Comparison of ENCODE assay signal across 21 cellular contexts in the genomic region with DNA sequence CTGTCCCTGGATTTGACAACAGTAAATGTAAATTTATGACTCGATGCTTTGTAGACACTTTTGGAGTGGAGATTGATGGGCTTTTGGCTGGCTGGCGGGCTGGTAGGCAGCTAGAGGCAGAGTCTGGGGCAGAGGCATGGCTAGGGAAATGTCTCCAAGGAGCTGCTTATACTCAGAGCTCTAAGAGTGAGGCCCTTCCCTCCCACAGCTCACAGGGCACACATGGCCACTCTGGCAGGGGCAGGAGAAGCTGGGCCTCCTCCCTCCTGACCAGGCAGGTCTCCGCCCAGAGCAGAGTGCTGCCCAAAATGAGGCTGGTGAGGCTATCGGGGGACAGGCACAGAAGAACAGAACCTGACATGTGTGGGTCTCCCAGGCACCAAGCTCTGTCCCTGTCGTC.
A peak's percentile ranks its signal among the peaks of the same experiment; 100 is the strongest.
DNase-seq lines count a peak whose midpoint lies in the region; ATAC-seq, FAIRE-seq and TF ChIP-seq lines count a peak whose summit lies in the region.
"Had no signal": no experiment of that assay in that cellular context is flagged by ENCODE, and none has a peak within 500 bp of the region (broad histone marks: within the 10 kb centered on the region; RNA-seq: fewer than 3 reads in every experiment).

No MANE protein-coding gene starts in this region.

- no peak overlapping the region for H3K4me3 Mint-ChIP-seq in activated CD8-positive, alpha-beta memory T cell treated with anti-CD3 and anti-CD28 coated beads, Interleukin-2, amount 10 ng/mL, durations not matched to agents 7 days and 5 days
- H3K4me3 Mint-ChIP-seq in WTC11: no peak overlapping the region
- H3K4me3 Mint-ChIP-seq in neural crest cell: no peak overlapping the region
- no peak overlapping the region for H3K4me3 Mint-ChIP-seq in type B pancreatic cell
- no peak overlapping the region for H3K4me3 Mint-ChIP-seq in activated CD4-positive, alpha-beta T cell treated with anti-CD3 and anti-CD28 coated beads, Interleukin-2, amount 10 ng/mL, durations not matched to agents 7 days and 5 days
- H3K4me3 Mint-ChIP-seq: B cell; CD4-positive, CD25-positive, alpha-beta regulatory T cell had no signal

- TF ChIP-seq CTCF in WTC11 (IDR thresholded peaks at IDR 0.05) (no peak), neural crest cell (conservative IDR thresholded peaks at IDR 0.05) (no peak), type B pancreatic cell (conservative IDR thresholded peaks at IDR 0.05) (no peak)

- peak; percentile 9 for ATAC-seq in activated CD8-positive, alpha-beta memory T cell treated with anti-CD3 and anti-CD28 coated beads, Interleukin-2, amount 10 ng/mL, durations not matched to agents 7 days and 5 days
- ATAC-seq in WTC11: no peak

- no peaks in the 10 kb centered on the region for H3K4me1 Mint-ChIP-seq in activated CD8-positive, alpha-beta memory T cell treated with anti-CD3 and anti-CD28 coated beads, Interleukin-2, amount 10 ng/mL, durations not matched to agents 7 days and 5 days
- H3K4me1 Mint-ChIP-seq in WTC11: peaks cover 8% of the 10 kb centered on the region
- peaks cover 7% of the 10 kb centered on the region for H3K4me1 Mint-ChIP-seq in neural crest cell
- peaks cover 7% of the 10 kb centered on the region for H3K4me1 Mint-ChIP-seq in type B pancreatic cell (ENCODE audit: unreplicated experiment)
- no peaks in the 10 kb centered on the region for H3K4me1 Mint-ChIP-seq in activated CD4-positive, alpha-beta T cell treated with anti-CD3 and anti-CD28 coated beads, Interleukin-2, amount 10 ng/mL, durations not matched to agents 7 days and 5 days
- H3K4me1 Mint-ChIP-seq: B cell; CD4-positive, CD25-positive, alpha-beta regulatory T cell had no signal

- POLR2A ChIA-PET in WTC11 (lab: Charles Lee): no interaction called here
- POLR2A ChIA-PET in activated CD4-positive, alpha-beta T cell treated with anti-CD3 and anti-CD28 coated beads, Interleukin-2, amount 10 ng/mL, durations not matched to agents 7 days and 5 days (lab: Charles Lee): no interaction called here

- CTCF ChIA-PET in activated CD8-positive, alpha-beta memory T cell treated with anti-CD3 and anti-CD28 coated beads, Interleukin-2, amount 10 ng/mL, durations not matched to agents 7 days and 5 days (lab: Charles Lee): no interaction called here
- CTCF ChIA-PET in WTC11 (lab: Charles Lee): interaction anchor here (0.9 to 2.2 kb wide), 2 partner anchors 19 to 40 kb away, joined by 3 to 7 read pairs; no protein-coding TSS in a partner anchor
- CTCF ChIA-PET in activated CD4-positive, alpha-beta T cell treated with anti-CD3 and anti-CD28 coated beads, Interleukin-2, amount 10 ng/mL, durations not matched to agents 7 days and 5 days (lab: Charles Lee): interaction anchor here (1.4 kb wide), 1 partner anchor 17 kb away, joined by 3 read pairs; no protein-coding TSS in a partner anchor

- FAIRE-seq in GM19239 (lab: Jason Lieb, UNC): no peak
- FAIRE-seq: G401.6 had no signal

- H3K27ac Mint-ChIP-seq in activated CD8-positive, alpha-beta memory T cell treated with anti-CD3 and anti-CD28 coated beads, Interleukin-2, amount 10 ng/mL, durations not matched to agents 7 days and 5 days: no peak overlapping the region
- H3K27ac Mint-ChIP-seq in WTC11 (no peak overlapping the region), neural crest cell (ENCODE audit: unreplicated experiment) (peak overlapping the region; percentile 9), type B pancreatic cell (no peak overlapping the region)
- H3K27ac Mint-ChIP-seq in activated CD4-positive, alpha-beta T cell treated with anti-CD3 and anti-CD28 coated beads, Interleukin-2, amount 10 ng/mL, durations not matched to agents 7 days and 5 days: no peak overlapping the region
- H3K27ac Mint-ChIP-seq: B cell; CD4-positive, CD25-positive, alpha-beta regulatory T cell had no signal

- H3K9me3 Mint-ChIP-seq in activated CD8-positive, alpha-beta memory T cell treated with anti-CD3 and anti-CD28 coated beads, Interleukin-2, amount 10 ng/mL, durations not matched to agents 7 days and 5 days (ENCODE audit: low read depth): no peaks in the 10 kb centered on the region
- no peaks in the 10 kb centered on the region for H3K9me3 Mint-ChIP-seq in WTC11
- no peaks in the 10 kb centered on the region for H3K9me3 Mint-ChIP-seq in neural crest cell
- H3K9me3 Mint-ChIP-seq in type B pancreatic cell: no peaks in the 10 kb centered on the region
- H3K9me3 Mint-ChIP-seq in activated CD4-positive, alpha-beta T cell treated with anti-CD3 and anti-CD28 coated beads, Interleukin-2, amount 10 ng/mL, durations not matched to agents 7 days and 5 days: no peaks in the 10 kb centered on the region

- peaks cover 8% of the 10 kb centered on the region for H3K27me3 Mint-ChIP-seq in activated CD8-positive, alpha-beta memory T cell treated with anti-CD3 and anti-CD28 coated beads, Interleukin-2, amount 10 ng/mL, durations not matched to agents 7 days and 5 days
- H3K27me3 Mint-ChIP-seq in WTC11 (ENCODE audit: low read depth) (no peaks in the 10 kb centered on the region), neural crest cell (ENCODE audit: low read depth) (no peaks in the 10 kb centered on the region), type B pancreatic cell (no peaks in the 10 kb centered on the region)
- H3K27me3 Mint-ChIP-seq in activated CD4-positive, alpha-beta T cell treated with anti-CD3 and anti-CD28 coated beads, Interleukin-2, amount 10 ng/mL, durations not matched to agents 7 days and 5 days: peaks cover 1% of the 10 kb centered on the region
- H3K27me3 Mint-ChIP-seq: CD4-positive, CD25-positive, alpha-beta regulatory T cell had no signal

- DNase-seq in activated CD8-positive, alpha-beta memory T cell treated with anti-CD3 and anti-CD28 coated beads, Interleukin-2, amount 10 ng/mL, durations not matched to agents 7 days and 5 days: no peak
- DNase-seq in activated CD8-positive, alpha-beta memory T cell treated with anti-CD3 and anti-CD28 coated beads for 24 hours: no peak
- DNase-seq in WTC11 (ENCODE audit: low spot score) (peak; percentile 4), neural crest cell (ENCODE audit: low read depth, low spot score) (no peak), type B pancreatic cell (ENCODE audit: extremely low spot score, unreplicated experiment) (peak; percentile 55), NCI-H1930 (lab: John Stamatoyannopoulos, UW) (no peak), GM19239 (ENCODE audit: insufficient read length, low spot score) (no peak)
- DNase-seq in activated CD4-positive, alpha-beta T cell treated with anti-CD3 and anti-CD28 coated beads, Interleukin-2, amount 10 ng/mL, durations not matched to agents 7 days and 5 days: no peak
- DNase-seq: CD4-positive, CD25-positive, alpha-beta regulatory T cell; COR-L47; DMS 273 treated with DMSO at 0.1 percent for 48 hours; Kasumi-1; MG63; NCI-H1048; NCI-H1436; NCI-H2029; NCI-H345; NCI-H524 treated with DMSO at 0.1 percent for 48 hours; PC-9 had no signal

- H3K36me3 Mint-ChIP-seq in activated CD8-positive, alpha-beta memory T cell treated with anti-CD3 and anti-CD28 coated beads, Interleukin-2, amount 10 ng/mL, durations not matched to agents 7 days and 5 days: no peaks in the 10 kb centered on the region
- H3K36me3 Mint-ChIP-seq in WTC11 (no peaks in the 10 kb centered on the region), neural crest cell (ENCODE audit: low read depth) (no peaks in the 10 kb centered on the region), type B pancreatic cell (no peaks in the 10 kb centered on the region)
- H3K36me3 Mint-ChIP-seq in activated CD4-positive, alpha-beta T cell treated with anti-CD3 and anti-CD28 coated beads, Interleukin-2, amount 10 ng/mL, durations not matched to agents 7 days and 5 days (ENCODE audit: low read depth): no peaks in the 10 kb centered on the region
- H3K36me3 Mint-ChIP-seq: CD4-positive, CD25-positive, alpha-beta regulatory T cell had no signal

TF ChIP-seq in WTC11, 78 proteins besides CTCF, POLR2A, EP300 and RAD21:
- TF ChIP-seq ZNF671 (CRISPR knock-in tag; IDR thresholded peaks at IDR 0.05) (no peak), NR3C1 (CRISPR knock-in tag; conservative IDR thresholded peaks at IDR 0.05; ENCODE audit: low read depth) (no peak), ZNF396 (CRISPR knock-in tag; IDR thresholded peaks at IDR 0.05; ENCODE audit: borderline replicate concordance) (no peak)
- TF ChIP-seq, protein P1, sequence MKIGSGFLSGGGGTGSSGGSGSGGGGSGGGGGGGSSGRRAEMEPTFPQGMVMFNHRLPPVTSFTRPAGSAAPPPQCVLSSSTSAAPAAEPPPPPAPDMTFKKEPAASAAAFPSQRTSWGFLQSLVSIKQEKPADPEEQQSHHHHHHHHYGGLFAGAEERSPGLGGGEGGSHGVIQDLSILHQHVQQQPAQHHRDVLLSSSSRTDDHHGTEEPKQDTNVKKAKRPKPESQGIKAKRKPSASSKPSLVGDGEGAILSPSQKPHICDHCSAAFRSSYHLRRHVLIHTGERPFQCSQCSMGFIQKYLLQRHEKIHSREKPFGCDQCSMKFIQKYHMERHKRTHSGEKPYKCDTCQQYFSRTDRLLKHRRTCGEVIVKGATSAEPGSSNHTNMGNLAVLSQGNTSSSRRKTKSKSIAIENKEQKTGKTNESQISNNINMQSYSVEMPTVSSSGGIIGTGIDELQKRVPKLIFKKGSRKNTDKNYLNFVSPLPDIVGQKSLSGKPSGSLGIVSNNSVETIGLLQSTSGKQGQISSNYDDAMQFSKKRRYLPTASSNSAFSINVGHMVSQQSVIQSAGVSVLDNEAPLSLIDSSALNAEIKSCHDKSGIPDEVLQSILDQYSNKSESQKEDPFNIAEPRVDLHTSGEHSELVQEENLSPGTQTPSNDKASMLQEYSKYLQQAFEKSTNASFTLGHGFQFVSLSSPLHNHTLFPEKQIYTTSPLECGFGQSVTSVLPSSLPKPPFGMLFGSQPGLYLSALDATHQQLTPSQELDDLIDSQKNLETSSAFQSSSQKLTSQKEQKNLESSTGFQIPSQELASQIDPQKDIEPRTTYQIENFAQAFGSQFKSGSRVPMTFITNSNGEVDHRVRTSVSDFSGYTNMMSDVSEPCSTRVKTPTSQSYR (CRISPR knock-in tag; IDR thresholded peaks at IDR 0.05): no peak
- TF ChIP-seq, protein P2, sequence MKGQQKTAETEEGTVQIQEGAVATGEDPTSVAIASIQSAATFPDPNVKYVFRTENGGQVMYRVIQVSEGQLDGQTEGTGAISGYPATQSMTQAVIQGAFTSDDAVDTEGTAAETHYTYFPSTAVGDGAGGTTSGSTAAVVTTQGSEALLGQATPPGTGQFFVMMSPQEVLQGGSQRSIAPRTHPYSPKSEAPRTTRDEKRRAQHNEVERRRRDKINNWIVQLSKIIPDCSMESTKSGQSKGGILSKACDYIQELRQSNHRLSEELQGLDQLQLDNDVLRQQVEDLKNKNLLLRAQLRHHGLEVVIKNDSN (CRISPR knock-in tag; IDR thresholded peaks at IDR 0.05): no peak

Comparison
In these comparisons a context has a peak if more than half of its experiments do, and no peak if none do; other contexts are left out.
1. DNase-seq: peak in WTC11 (single experiment) and type B pancreatic cell (single experiment); none in activated CD8-positive, alpha-beta memory T cell treated with anti-CD3 and anti-CD28 coated beads, Interleukin-2, amount 10 ng/mL, durations not matched to agents 7 days and 5 days (single experiment), activated CD8-positive, alpha-beta memory T cell treated with anti-CD3 and anti-CD28 coated beads for 24 hours (single experiment), neural crest cell (single experiment), NCI-H1930 (0 of 2), GM19239 (single experiment) and activated CD4-positive, alpha-beta T cell treated with anti-CD3 and anti-CD28 coated beads, Interleukin-2, amount 10 ng/mL, durations not matched to agents 7 days and 5 days (single experiment).